Comparison of ENCODE assay signal across 8 cellular contexts in the genomic region with DNA sequence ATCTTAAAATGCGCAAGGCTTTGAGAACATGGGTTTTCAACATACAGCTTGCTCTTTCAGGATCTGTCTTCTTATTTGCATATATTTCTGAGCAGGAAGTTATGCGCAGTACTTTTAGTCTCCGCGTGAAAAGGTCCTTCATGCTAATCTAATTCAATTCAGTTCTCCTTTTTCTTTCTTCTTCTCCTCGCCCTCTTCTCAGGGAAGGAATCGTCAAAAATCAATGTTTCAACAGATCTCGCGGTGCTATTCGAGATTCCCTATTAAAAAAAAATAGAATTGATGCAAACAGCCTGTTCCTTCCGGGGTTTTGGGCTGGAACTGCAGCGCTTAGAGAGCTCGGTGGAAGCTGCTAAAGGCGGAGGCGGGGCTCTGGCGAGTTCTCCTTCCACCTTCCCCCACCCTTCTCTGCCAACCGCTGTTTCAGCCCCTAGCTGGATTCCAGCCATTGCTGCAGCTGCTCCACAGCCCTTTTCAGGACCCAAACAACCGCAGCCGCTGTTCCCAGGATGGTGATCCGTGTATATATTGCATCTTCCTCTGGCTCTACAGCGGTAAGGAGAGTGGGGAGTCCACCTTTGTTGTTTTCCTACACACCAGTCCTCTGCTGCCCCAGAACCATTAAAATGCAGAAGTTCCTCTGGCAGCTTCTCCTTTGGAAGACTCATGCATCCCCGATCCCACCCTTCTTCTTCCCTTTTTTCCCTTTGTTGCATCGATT.
DNase-seq lines count a peak whose midpoint lies in the region; ATAC-seq lines count a peak whose summit lies in the region.

A gene with protein sequence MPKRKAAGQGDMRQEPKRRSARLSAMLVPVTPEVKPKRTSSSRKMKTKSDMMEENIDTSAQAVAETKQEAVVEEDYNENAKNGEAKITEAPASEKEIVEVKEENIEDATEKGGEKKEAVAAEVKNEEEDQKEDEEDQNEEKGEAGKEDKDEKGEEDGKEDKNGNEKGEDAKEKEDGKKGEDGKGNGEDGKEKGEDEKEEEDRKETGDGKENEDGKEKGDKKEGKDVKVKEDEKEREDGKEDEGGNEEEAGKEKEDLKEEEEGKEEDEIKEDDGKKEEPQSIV (minus strand): TSS at position 222 of the 721 bp plus-strand sequence. CDS start 80,364 bp downstream, outside the sequence.
SH3BGRL (plus strand) TSS at position 411 of the 721 bp plus-strand sequence; CDS start at position 510, 99 bp downstream.

- peak within 1 kb of the TSS; percentile 95 to 98 for H3K27ac Mint-ChIP-seq in effector memory CD8-positive, alpha-beta T cell

- no peaks in the 10 kb centered on the region for H3K27me3 Mint-ChIP-seq in effector memory CD8-positive, alpha-beta T cell

- H3K36me3 Mint-ChIP-seq in effector memory CD8-positive, alpha-beta T cell (ENCODE audit: insufficient read depth), result peaks cover 11% of the 10 kb centered on the region

- H3K4me1 Mint-ChIP-seq in effector memory CD8-positive, alpha-beta T cell (ENCODE audit: low read depth in 2 of 2), result peaks cover 27 to 39% of the 10 kb centered on the region in 2 donors

- DNase-seq in NK-92 treated with Interleukin-12 subunit alpha and Interleukin-12 subunit beta, amount 100 ng/mL, for 24 hours (lab: John Stamatoyannopoulos, UW), result peak; percentile 52
- DNase-seq in NK-92 (lab: John Stamatoyannopoulos, UW; ENCODE audit: unreplicated experiment), result no peak
- DNase-seq in NCI-H82 (lab: John Stamatoyannopoulos, UW), result peak; percentile 91
- DNase-seq in activated CD8-positive, alpha-beta memory T cell treated with anti-CD3 and anti-CD28 coated beads for 24 hours, result peak; percentile 76
- DNase-seq in effector memory CD8-positive, alpha-beta T cell, result peak; percentile 42 to 55 (median 48)
- DNase-seq in medulla oblongata (ENCODE audit: extremely low spot score), result peak; percentile 79
- peak; percentile 37 to 62 (median 43) for DNase-seq in stimulated activated CD4-positive, alpha-beta T cell treated with anti-CD3 and anti-CD28 coated beads, TNF-alpha, amount 100 ng/mL, for 48 hours (ENCODE audit: low read depth in 3 of 3)

- H3K9me3 Mint-ChIP-seq in effector memory CD8-positive, alpha-beta T cell, result no peaks in the 10 kb centered on the region

- ATAC-seq in HG03025 (IDR thresholded peaks at IDR 0.05; ENCODE audit: low FRiP score, unreplicated experiment), result peak; percentile 95
- ATAC-seq in effector memory CD8-positive, alpha-beta T cell (replicated peaks), result peak; percentile 96

- H3K4me3 Mint-ChIP-seq in effector memory CD8-positive, alpha-beta T cell, result peak within 1 kb of the TSS; percentile 92 to 99
